In genomic region chr1:207049514-207049913, GRCh38 we compare ENCODE assay signal across 7 cellular contexts. TPM values are rescaled to one million over a fixed set of nuclear protein-coding genes. Genes with fewer than 3 reads are reported as not detected.
DNase-seq lines count a peak whose midpoint lies in the region; TF ChIP-seq lines count a peak whose summit lies in the region.
"Had no signal": no experiment of that assay in that cellular context is flagged by ENCODE, and none has a peak within 500 bp of the region (broad histone marks: within the 10 kb centered on the region; RNA-seq: fewer than 3 reads in every experiment).

No MANE protein-coding gene starts in this region.

- H3K4me3 Mint-ChIP-seq in H9 = peak overlapping the region; percentile 99 to 100

- no peak overlapping the region for H2AFZ ChIP-seq in H9 (ENCODE audit: low read length)
- H2AFZ ChIP-seq in neural cell (ENCODE audit: low read depth, low read length) = no peak overlapping the region

- no peak overlapping the region for H3K9ac ChIP-seq in H9 (ENCODE audit: extremely low read depth, insufficient read length, low read length)
- peak overlapping the region; percentile 4 for H3K9ac ChIP-seq in neural cell (ENCODE audit: low read length)

- TF ChIP-seq CTCF in H9 (conservative IDR thresholded peaks at IDR 0.05) (no peak), ascending aorta (IDR thresholded peaks at IDR 0.05) (no peak), neural cell (IDR thresholded peaks at IDR 0.05; ENCODE audit: poor library complexity, severe bottlenecking) (no peak)

- 0 out of 7 replicates have a peak overlapping the region, but pooled peaks of 1 of the 3 experiments have one; percentile 31 for H3K27ac Mint-ChIP-seq in H9

- H3K9me3 Mint-ChIP-seq in H9 = no peaks in the 10 kb centered on the region; a peak in 1 of 5 replicates

- no peak overlapping the region for H4K5ac ChIP-seq in H9 (ENCODE audit: insufficient read length, low read depth, low read length)

- H3K27ac ChIP-seq in H9 (ENCODE audit: insufficient read length, low read depth, low read length) (no peak overlapping the region), ascending aorta (no peak overlapping the region), neural cell (ENCODE audit: low read length) (no peak overlapping the region)

- no peak overlapping the region for H2BK20ac ChIP-seq in H9 (ENCODE audit: low read depth, low read length, poor library complexity, severe bottlenecking)

- peaks cover 41 to 44% of the 10 kb centered on the region in 2 experiments for H3K4me1 Mint-ChIP-seq in H9

- H3K27me3 ChIP-seq in H9 (ENCODE audit: insufficient read depth, low read length) (no peaks in the 10 kb centered on the region), ascending aorta (no peaks in the 10 kb centered on the region), neural cell (ENCODE audit: insufficient read depth, low read depth, low read length) (no peaks in the 10 kb centered on the region)

- H3K9me2 ChIP-seq in neural cell (ENCODE audit: insufficient read depth, low read length) = no peaks in the 10 kb centered on the region

- peak overlapping the region; percentile 63 for H3K4me2 ChIP-seq in H9 (ENCODE audit: insufficient read depth, insufficient read length, low read length)
- peak overlapping the region; percentile 84 for H3K4me2 ChIP-seq in neural cell (ENCODE audit: low read length)

- peaks cover 11% of the 10 kb centered on the region for H3K23me2 ChIP-seq in H9 (ENCODE audit: insufficient read length, low read depth, low read length, poor library complexity, severe bottlenecking)

- no peak overlapping the region for H3K14ac ChIP-seq in H9 (ENCODE audit: insufficient read depth, low read length)

- no peak overlapping the region for H2BK12ac ChIP-seq in H9 (ENCODE audit: insufficient read length, low read depth, low read length)

- no peak overlapping the region for H4K91ac ChIP-seq in H9 (ENCODE audit: insufficient read length, low read depth, low read length)

- DNase-seq in H9 (no peak), ascending aorta (ENCODE audit: low spot score in 2 of 2) (no peak), AG20443 (ENCODE audit: low spot score) (no peak), NCI-H446 (lab: John Stamatoyannopoulos, UW) (no peak), NK-92 (lab: John Stamatoyannopoulos, UW; ENCODE audit: unreplicated experiment) (no peak)
- DNase-seq: NCI-H2081 treated with DMSO at 0.1 percent for 48 hours had no signal

- no peak overlapping the region for H3K18ac ChIP-seq in H9 (ENCODE audit: insufficient read length, low read depth, low read length)

- H2BK15ac ChIP-seq in H9 (ENCODE audit: low read depth, low read length) = no peak overlapping the region

- no CpG with 5 or more reads among the region's 8 CpGs for WGBS in H9 (ENCODE audit: extremely low coverage, insufficient read length, low lambda C conversion rate)

- H3K4ac ChIP-seq in H9 (ENCODE audit: low read depth, low read length) = no peak overlapping the region

- H2BK5ac ChIP-seq in H9 (ENCODE audit: insufficient read length, low read length) = no peak overlapping the region

- no peak overlapping the region for H2AK5ac ChIP-seq in H9 (ENCODE audit: insufficient read length, low read length)

- H3K36me3 Mint-ChIP-seq in H9 (ENCODE audit: insufficient read depth in 1 of 3, low read depth in 3 of 3) = peaks cover 13 to 28% (median 20%) of the 10 kb centered on the region in 3 experiments; a peak in 6 of 7 replicates

- H3T11ph ChIP-seq in H9 (ENCODE audit: low read length) = no peak overlapping the region

- TF ChIP-seq EP300 in neural cell (conservative IDR thresholded peaks at IDR 0.05; ENCODE audit: poor library complexity, severe bottlenecking) = no peak

- H3K56ac ChIP-seq in H9 (ENCODE audit: insufficient read length, low read depth, low read length) = no peak overlapping the region

- no peaks in the 10 kb centered on the region for H3K9me3 ChIP-seq in H9 (ENCODE audit: control insufficient read depth, low read depth, low read length)
- no peaks in the 10 kb centered on the region for H3K9me3 ChIP-seq in ascending aorta
- H3K9me3 ChIP-seq in neural cell (ENCODE audit: low read length) = no peaks in the 10 kb centered on the region

- TF ChIP-seq RAD21 in neural cell (conservative IDR thresholded peaks at IDR 0.05) = no peak

- peaks cover 3% of the 10 kb centered on the region; the same call in 1 of the 2 replicates for H3K4me1 ChIP-seq in H9 (ENCODE audit: insufficient read depth, low read length)
- peaks cover 9 to 16% of the 10 kb centered on the region in 2 donors for H3K4me1 ChIP-seq in ascending aorta

- intact Hi-C loops in ascending aorta (cut with DNase I) = no loop called here

- no peak overlapping the region for H4K8ac ChIP-seq in H9 (replicated peaks; ENCODE audit: insufficient read length, low read depth, low read length)

- peaks cover 12 to 20% of the 10 kb centered on the region in 2 donors for H3K36me3 ChIP-seq in ascending aorta
- H3K36me3 ChIP-seq in neural cell (ENCODE audit: insufficient read depth, low read length) = peaks cover 6% of the 10 kb centered on the region

- no peak overlapping the region for H3K23ac ChIP-seq in H9 (ENCODE audit: insufficient read length, low read depth, low read length)

- peaks cover 3% of the 10 kb centered on the region for H3F3A ChIP-seq in neural cell (ENCODE audit: insufficient read depth, low read length, poor library complexity, severe bottlenecking)

- H3K79me2 ChIP-seq in H9 (ENCODE audit: insufficient read depth, low read length) (peaks cover 10% of the 10 kb centered on the region; the same call in 1 of the 2 replicates), neural cell (replicated peaks; ENCODE audit: insufficient read depth, low read length) (peaks cover 44% of the 10 kb centered on the region)

- H3K27me3 Mint-ChIP-seq in H9 (ENCODE audit: low read depth) = peaks cover 1% of the 10 kb centered on the region

- H4K20me1 ChIP-seq in H9 (ENCODE audit: control insufficient read depth, insufficient read depth, insufficient read length) (no peaks in the 10 kb centered on the region), neural cell (ENCODE audit: insufficient read depth) (no peaks in the 10 kb centered on the region)

- H3K79me1 ChIP-seq in H9 (ENCODE audit: insufficient read depth, low read depth, low read length, poor library complexity, severe bottlenecking) = no peaks in the 10 kb centered on the region

- H3K4me3 ChIP-seq in ascending aorta (peak overlapping the region; percentile 79 to 96), neural cell (ENCODE audit: low read length) (peak overlapping the region; percentile 89)

- no peak overlapping the region for H2BK120ac ChIP-seq in H9 (ENCODE audit: low read depth, low read length, poor library complexity, severe bottlenecking)

TF ChIP-seq in neural cell, 6 proteins besides CTCF, POLR2A, EP300 and RAD21:
- TF ChIP-seq SMC3 (conservative IDR thresholded peaks at IDR 0.05; ENCODE audit: poor library complexity) = no peak
- TF ChIP-seq EZH2 (IDR thresholded peaks at IDR 0.05; ENCODE audit: borderline replicate concordance, insufficient read depth, low read length, poor library complexity, severe bottlenecking) = no peak
- TF ChIP-seq MXI1 (conservative IDR thresholded peaks at IDR 0.05; ENCODE audit: poor library complexity, severe bottlenecking) = no peak
- TF ChIP-seq POLR2AphosphoS5 (IDR thresholded peaks at IDR 0.05) = no peak
- no peak for TF ChIP-seq TAF1 (IDR thresholded peaks at IDR 0.05; ENCODE audit: low read depth)
- TF ChIP-seq REST (IDR thresholded peaks at IDR 0.05; ENCODE audit: borderline replicate concordance) = no peak
TF ChIP-seq in neural cell: peak in this region for 0.

RNA-seq across cellular contexts. Expression of gene YOD1, which starts 1.5 kb away (rescaled TPM):
- total RNA-seq in H9 (2021) (8.6 and 9.4 TPM in 2 replicates), ascending aorta (4.0 TPM)
- 9.3 and 9.9 TPM in 2 replicates for polyA plus RNA-seq in neural cell
- 27.8 and 33.0 TPM in 2 replicates for polyA minus RNA-seq in neural cell

RNA-seq across cellular contexts. Expression of gene PFKFB2, which starts 3.6 kb away (rescaled TPM):
- total RNA-seq in H9 (2021) (13.2 and 14.6 TPM in 2 replicates), ascending aorta (1.2 TPM)
- polyA plus RNA-seq in neural cell = 9.3 and 9.8 TPM in 2 replicates
- 11.9 and 13.1 TPM in 2 replicates for polyA minus RNA-seq in neural cell

RNA-seq across cellular contexts. Expression of gene C1orf116, which starts 17.0 kb away (rescaled TPM):
- 0.48 and 0.55 TPM in 2 replicates for total RNA-seq in H9 (2021)
- total RNA-seq in ascending aorta = not detected
- polyA plus RNA-seq in neural cell = not detected in 2 replicates
- polyA minus RNA-seq in neural cell = not detected in 2 replicates

RNA-seq across cellular contexts. Expression of gene C4BPB, which starts 39.1 kb away (rescaled TPM):
- total RNA-seq in H9 (2021) (not detected in 2 replicates), ascending aorta (not detected)
- not detected in 2 replicates for polyA plus RNA-seq in neural cell
- polyA minus RNA-seq in neural cell = not detected in 2 replicates

RNA-seq across cellular contexts. Expression of gene C4BPA, which starts 54.5 kb away (rescaled TPM):
- total RNA-seq in H9 (2021) = not detected in 2 replicates
- total RNA-seq in ascending aorta = not detected
- polyA plus RNA-seq in neural cell = not detected in 2 replicates
- polyA minus RNA-seq in neural cell = not detected in 2 replicates
